ENCODE assay signal across 8 cellular contexts in the genomic region with DNA sequence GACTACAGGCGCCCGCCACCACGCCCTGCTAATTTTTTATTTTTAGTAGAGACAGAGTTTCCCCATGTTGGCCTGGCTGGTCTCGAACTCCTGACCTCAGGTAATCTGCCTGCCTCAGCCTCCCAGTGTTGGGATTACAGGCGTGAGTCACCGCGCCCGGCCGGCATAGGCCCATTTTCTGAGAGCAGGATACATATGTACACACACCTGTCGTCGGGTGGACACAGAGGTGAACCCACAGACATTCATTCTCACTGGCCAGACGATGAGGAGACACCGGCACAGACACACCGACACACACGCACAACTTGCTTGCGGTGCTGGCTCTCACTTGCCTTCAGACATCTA. TPM values are rescaled to one million over a fixed set of nuclear protein-coding genes. Genes with fewer than 3 reads are reported as not detected.
A peak's percentile ranks its signal among the peaks of the same experiment; 100 is the strongest.
DNase-seq lines count a peak whose midpoint lies in the region; ATAC-seq and TF ChIP-seq lines count a peak whose summit lies in the region.

No MANE protein-coding gene starts in this region.

- POLR2A ChIA-PET in AG04449 (lab: Yijun Ruan, JAX) = interaction anchor here (1.3 kb wide), 1 partner anchor 168 kb away, joined by 4 read pairs; a partner anchor contains a TSS
- POLR2A ChIA-PET in naive thymus-derived CD8-positive, alpha-beta T cell (lab: Charles Lee) = interaction anchor here (0.6 to 2.2 kb wide), 4 partner anchors 29 to 321 kb away, joined by 3 to 12 read pairs (median 4); a partner anchor contains a TSS

- H3K4me3 ChIP-seq in AG04449 (ENCODE audit: low read depth, low read length) (peak overlapping the region; percentile 61), epithelial cell of esophagus (ENCODE audit: low read length) (peak overlapping the region; percentile 35)

- peaks cover 3 to 8% (median 7%) of the 10 kb centered on the region in 4 donors for H3K4me1 Mint-ChIP-seq in naive thymus-derived CD8-positive, alpha-beta T cell
- peaks cover 0 to 6% of the 10 kb centered on the region in 2 donors for H3K4me1 Mint-ChIP-seq in natural killer cell

- peak overlapping the region in 4 of 10 donors; percentile 50 to 76 (median 66) for H3K27ac Mint-ChIP-seq in naive thymus-derived CD8-positive, alpha-beta T cell
- H3K27ac Mint-ChIP-seq in natural killer cell = no peak overlapping the region

- ATAC-seq in naive thymus-derived CD8-positive, alpha-beta T cell = no peak
- no peak for ATAC-seq in HG02885 (IDR thresholded peaks at IDR 0.05; ENCODE audit: poor library complexity, unreplicated experiment)
- no peak for ATAC-seq in natural killer cell
- no peak for ATAC-seq in GM19351 (IDR thresholded peaks at IDR 0.05; ENCODE audit: unreplicated experiment)

- DNase-seq in AG04449 (ENCODE audit: low read depth, low spot score) (no peak), NCI-H748 treated with DMSO at 0.1 percent for 48 hours (lab: John Stamatoyannopoulos, UW) (peak; percentile 5), epithelial cell of esophagus (ENCODE audit: low read depth) (no peak), DMS153 (lab: John Stamatoyannopoulos, UW) (no peak), natural killer cell (no peak)
- no peak for DNase-seq in naive thymus-derived CD8-positive, alpha-beta T cell

- intact Hi-C loops in natural killer cell (cut with micrococcal nuclease) = no loop called here

- CTCF ChIA-PET in AG04449 (lab: Yijun Ruan, JAX) = interaction anchor here (2.0 kb wide), 1 partner anchor 8 kb away, joined by 6 read pairs; no protein-coding TSS in a partner anchor

- H3K4me3 Mint-ChIP-seq in naive thymus-derived CD8-positive, alpha-beta T cell = peak overlapping the region; percentile 68 to 81 (median 76)
- no peak overlapping the region for H3K4me3 Mint-ChIP-seq in natural killer cell

- no peak for TF ChIP-seq CTCF in AG04449 (IDR thresholded peaks at IDR 0.05; ENCODE audit: insufficient read depth, low read length, missing control alignments)
- TF ChIP-seq CTCF in epithelial cell of esophagus (IDR thresholded peaks at IDR 0.05; ENCODE audit: insufficient read depth, low read depth, low read length, missing control alignments) = no peak
- TF ChIP-seq CTCF in natural killer cell (IDR thresholded peaks at IDR 0.05) = no peak

- H3K27me3 Mint-ChIP-seq in naive thymus-derived CD8-positive, alpha-beta T cell = peaks cover 0 to 7% (median 3%) of the 10 kb centered on the region in 5 donors
- peaks cover 18 to 26% of the 10 kb centered on the region in 2 donors for H3K27me3 Mint-ChIP-seq in natural killer cell (ENCODE audit: low read depth in 2 of 2)

- H3K9me3 Mint-ChIP-seq in naive thymus-derived CD8-positive, alpha-beta T cell = no peaks in the 10 kb centered on the region
- H3K9me3 Mint-ChIP-seq in natural killer cell = no peaks in the 10 kb centered on the region

- no peaks in the 10 kb centered on the region for H3K36me3 Mint-ChIP-seq in naive thymus-derived CD8-positive, alpha-beta T cell
- no peaks in the 10 kb centered on the region for H3K36me3 Mint-ChIP-seq in natural killer cell

RNA-seq across cellular contexts. Expression of a gene that starts 0.7 kb away (rescaled TPM):
- total RNA-seq in naive thymus-derived CD8-positive, alpha-beta T cell = 1 to 10 TPM; 1.6 to 2.0 TPM
- not detected for polyA plus RNA-seq in naive thymus-derived CD8-positive, alpha-beta T cell
- total RNA-seq in natural killer cell = 1 to 10 TPM; 1.8 to 3.1 (median 2.4) TPM

RNA-seq across cellular contexts. Expression of a gene that starts 34.1 kb away (rescaled TPM):
- total RNA-seq in naive thymus-derived CD8-positive, alpha-beta T cell = 1 to 10 TPM; 6.5 to 8.8 TPM
- polyA plus RNA-seq in naive thymus-derived CD8-positive, alpha-beta T cell = under 1 TPM; 0.16 to 0.47 (median 0.44) TPM
- total RNA-seq in natural killer cell = 1 to 10 TPM; 4.4 to 5.7 (median 4.9) TPM

RNA-seq across cellular contexts. Expression of a gene that starts 35.2 kb away (rescaled TPM):
- total RNA-seq in naive thymus-derived CD8-positive, alpha-beta T cell = 1 to 10 TPM; 1.2 to 2.1 TPM
- under 1 TPM in 2 of 3 donors, not detected in 1; 0.24 to 0.86 TPM for polyA plus RNA-seq in naive thymus-derived CD8-positive, alpha-beta T cell
- 1 to 10 TPM in 1 of 3 donors, under 1 TPM in 1, not detected in 1; 0.96 to 1.2 TPM for total RNA-seq in natural killer cell

RNA-seq across cellular contexts. Expression of a gene that starts 42.2 kb away (rescaled TPM):
- total RNA-seq in naive thymus-derived CD8-positive, alpha-beta T cell = 100 to 1,000 TPM; 139 to 140 TPM
- polyA plus RNA-seq in naive thymus-derived CD8-positive, alpha-beta T cell = 10 to 100 TPM; 14.3 to 36.0 (median 25.5) TPM
- total RNA-seq in natural killer cell = 10 to 100 TPM; 39.5 to 89.2 (median 78.1) TPM

RNA-seq across cellular contexts. Expression of a gene that starts 54.4 kb away (rescaled TPM):
- 1 to 10 TPM; 1.6 to 2.2 TPM for total RNA-seq in naive thymus-derived CD8-positive, alpha-beta T cell
- polyA plus RNA-seq in naive thymus-derived CD8-positive, alpha-beta T cell = under 1 TPM in 2 of 3 donors, not detected in 1; 0.29 to 0.32 TPM
- total RNA-seq in natural killer cell = under 1 TPM; 0.18 to 0.33 (median 0.28) TPM
